Comparison of ENCODE assay signal across 13 cellular contexts in genomic region chr3:194984624-194985023, GRCh38.
DNase-seq lines count a peak whose midpoint lies in the region; ATAC-seq and TF ChIP-seq lines count a peak whose summit lies in the region.
"Had no signal": no experiment of that assay in that cellular context is flagged by ENCODE, and none has a peak within 500 bp of the region (broad histone marks: within the 10 kb centered on the region; RNA-seq: fewer than 3 reads in every experiment).

No MANE protein-coding gene starts in this region.

- H3K9me3 ChIP-seq in Peyer's patch (peaks cover 0 to 3% (median 0%) of the 10 kb centered on the region in 4 donors), hepatocyte (ENCODE audit: low read depth) (no peaks in the 10 kb centered on the region), prostate gland (no peaks in the 10 kb centered on the region), WERI-Rb-1 (ENCODE audit: severe bottlenecking) (no peaks in the 10 kb centered on the region)
- H3K9me3 ChIP-seq: uterus had no signal

- no peaks in the 10 kb centered on the region for H4K20me1 ChIP-seq in hepatocyte (ENCODE audit: insufficient read depth, poor library complexity, severe bottlenecking)

- H3K27me3 ChIP-seq in Peyer's patch: no peaks in the 10 kb centered on the region
- H3K27me3 ChIP-seq in hepatocyte: no peaks in the 10 kb centered on the region
- H3K27me3 ChIP-seq in prostate gland (replicated peaks; ENCODE audit: insufficient read depth): no peaks in the 10 kb centered on the region
- no peaks in the 10 kb centered on the region for H3K27me3 ChIP-seq in WERI-Rb-1 (ENCODE audit: insufficient read depth, low read depth, severe bottlenecking)
- H3K27me3 ChIP-seq: uterus had no signal

- no peaks in the 10 kb centered on the region for H3K79me2 ChIP-seq in hepatocyte

- TF ChIP-seq POLR2A in Peyer's patch (IDR thresholded peaks at IDR 0.05) (no peak), prostate gland (IDR thresholded peaks at IDR 0.05) (no peak)

- ATAC-seq in GM18511 (IDR thresholded peaks at IDR 0.05; ENCODE audit: unreplicated experiment): no peak
- ATAC-seq: activated naive CD8-positive, alpha-beta T cell treated with anti-CD3 and anti-CD28 coated beads, Interleukin-2, amount 50 U/mL, for 24 hours had no signal

- H3K4me2 ChIP-seq in hepatocyte: peak overlapping the region; percentile 68

- H3K4me1 ChIP-seq in Peyer's patch (peaks cover 0 to 10% (median 0%) of the 10 kb centered on the region in 4 donors), hepatocyte (ENCODE audit: insufficient read depth) (no peaks in the 10 kb centered on the region), prostate gland (replicated peaks) (peaks cover 3% of the 10 kb centered on the region)
- H3K4me1 ChIP-seq: uterus had no signal

- in situ Hi-C loops in GM13977 (cut with MboI; ENCODE audit: low pct_unique_long_range_greater_than_20kb, low sequenced_read_pairs, unreplicated experiment): no loop called here

- no peak for TF ChIP-seq CTCF in AG10803 (conservative IDR thresholded peaks at IDR 0.05; ENCODE audit: low read length)
- TF ChIP-seq CTCF in Peyer's patch (IDR thresholded peaks at IDR 0.05): no peak
- no peak for TF ChIP-seq CTCF in hepatocyte (IDR thresholded peaks at IDR 0.05; ENCODE audit: poor library complexity)
- TF ChIP-seq CTCF in prostate gland (IDR thresholded peaks at IDR 0.05): no peak
- TF ChIP-seq CTCF in GM13977 (IDR thresholded peaks at IDR 0.05; ENCODE audit: extremely low read depth, insufficient read depth, missing control alignments): no peak
- no peak for TF ChIP-seq CTCF in WERI-Rb-1 (IDR thresholded peaks at IDR 0.05; ENCODE audit: low read depth, low read length)

- WGBS in hepatocyte (ENCODE audit: low lambda C conversion rate, missing lambda C conversion rate): 76% methylated on average over 9 of the region's 9 CpGs
- 61% methylated on average over 2 of the region's 9 CpGs for WGBS in prostate gland

- H3K4me3 ChIP-seq in AG10803 (ENCODE audit: low read length) (peak overlapping the region; percentile 38), Peyer's patch (peak overlapping the region in 3 of 4 donors; percentile 12 to 42 (median 34)), hepatocyte (no peak overlapping the region), prostate gland (peak overlapping the region; percentile 1 to 8), WERI-Rb-1 (ENCODE audit: low read depth, low read length) (no peak overlapping the region)
- H3K4me3 ChIP-seq: lung had no signal

- DNase-seq in AG10803 (ENCODE audit: low read depth) (no peak), Peyer's patch (peak in 1 of 3 donors; percentile 65), hepatocyte (ENCODE audit: low spot score) (peak; percentile 43), prostate gland (ENCODE audit: low spot score) (no peak), NCI-H2029 treated with DMSO at 0.1 percent for 48 hours (lab: John Stamatoyannopoulos, UW) (no peak), GM13977 (ENCODE audit: low spot score) (no peak), WERI-Rb-1 (no peak)
- DNase-seq: activated naive CD8-positive, alpha-beta T cell treated with anti-CD3 and anti-CD28 coated beads, Interleukin-2, amount 50 U/mL, for 24 hours; T-helper 9 cell had no signal

- intact Hi-C loops in prostate gland (cut with DNase I): loop anchor here (5.0 kb wide), 1 partner anchor 297 kb away; the partner anchor contains the start of gene FAM43A

- H3K27ac ChIP-seq in Peyer's patch (no peak overlapping the region), hepatocyte (no peak overlapping the region), prostate gland (peak overlapping the region in 1 of 2 donors; percentile 34), WERI-Rb-1 (no peak overlapping the region)
- H3K27ac ChIP-seq: RWPE1, uterus had no signal

- H3K36me3 ChIP-seq in Peyer's patch (no peaks in the 10 kb centered on the region), hepatocyte (replicated peaks; ENCODE audit: insufficient read depth, low read depth) (no peaks in the 10 kb centered on the region), prostate gland (no peaks in the 10 kb centered on the region), WERI-Rb-1 (no peaks in the 10 kb centered on the region)
- H3K36me3 ChIP-seq: uterus had no signal

- no peaks in the 10 kb centered on the region for H3K9me2 ChIP-seq in hepatocyte (replicated peaks; ENCODE audit: insufficient read depth)

- peak overlapping the region; percentile 48 for H2AFZ ChIP-seq in hepatocyte

Comparison
In these comparisons a context has a peak if more than half of its experiments do, and no peak if none do; other contexts are left out.
1. H3K4me3 ChIP-seq: peak in AG10803 (single experiment), Peyer's patch (3 of 4) and prostate gland (2 of 2); none in hepatocyte (single experiment) and WERI-Rb-1 (single experiment).